Comparison of ENCODE assay signal across 8 cellular contexts in genomic region chr1:179026813-179027664, GRCh38.
A peak's percentile ranks its signal among the peaks of the same experiment; 100 is the strongest.
DNase-seq lines count a peak whose midpoint lies in the region; ATAC-seq and TF ChIP-seq lines count a peak whose summit lies in the region.

No MANE protein-coding gene starts in this region.

- no peaks in the 10 kb centered on the region for H3K9me3 ChIP-seq in HUES48 (ENCODE audit: control insufficient read depth, insufficient read depth, low read length)
- H3K9me3 ChIP-seq in mucosa of stomach (ENCODE audit: control insufficient read depth, low read length), result no peaks in the 10 kb centered on the region

- H3K9ac ChIP-seq in HUES48 (ENCODE audit: low read depth, low read length) (peak overlapping the region; percentile 90; the same call in 1 of the 2 replicates), mucosa of stomach (ENCODE audit: low read length) (peak overlapping the region; percentile 95)

- H3K36me3 ChIP-seq in HUES48 (ENCODE audit: control insufficient read depth, insufficient read depth, low read length) (no peaks in the 10 kb centered on the region), mucosa of stomach (ENCODE audit: control insufficient read depth, insufficient read depth, low read length) (no peaks in the 10 kb centered on the region)

- H3K27me3 ChIP-seq in HUES48 (ENCODE audit: control insufficient read depth, insufficient read depth, low read length), result no peaks in the 10 kb centered on the region
- H3K27me3 ChIP-seq in mucosa of stomach (ENCODE audit: control insufficient read depth, insufficient read depth, low read length), result no peaks in the 10 kb centered on the region

- no peak for ATAC-seq in GM18498 (IDR thresholded peaks at IDR 0.05; ENCODE audit: unreplicated experiment)
- no peak for ATAC-seq in HG03520 (IDR thresholded peaks at IDR 0.05; ENCODE audit: unreplicated experiment)

- no peak for TF ChIP-seq CTCF in AG04449 (IDR thresholded peaks at IDR 0.05; ENCODE audit: insufficient read depth, low read length, missing control alignments)

- H3K4me3 ChIP-seq in AG04449 (ENCODE audit: low read depth, low read length), result peak overlapping the region; percentile 81
- peak overlapping the region; percentile 62 for H3K4me3 ChIP-seq in HUES48 (ENCODE audit: low read depth, low read length)
- H3K4me3 ChIP-seq in mucosa of stomach (ENCODE audit: low read length), result peak overlapping the region; percentile 57

- POLR2A ChIA-PET in AG04449 (lab: Yijun Ruan, JAX), result no interaction called here

- H3K27ac ChIP-seq in HUES48 (ENCODE audit: low read depth, low read length), result peak overlapping the region; percentile 85
- H3K27ac ChIP-seq in caudate nucleus (ENCODE audit: low read depth, low read length), result peak overlapping the region; percentile 72

- H3K4me1 ChIP-seq in HUES48 (ENCODE audit: control insufficient read depth, insufficient read depth, low read length), result peaks cover 29% of the 10 kb centered on the region
- peaks cover 28% of the 10 kb centered on the region for H3K4me1 ChIP-seq in mucosa of stomach (ENCODE audit: control insufficient read depth, insufficient read depth, low read length)

- DNase-seq in AG04449 (ENCODE audit: low read depth, low spot score) (no peak), caudate nucleus (lab: John Stamatoyannopoulos, UW) (no peak), Kasumi-1 (lab: John Stamatoyannopoulos, UW) (no peak), anterior cingulate cortex (lab: John Stamatoyannopoulos, UW) (no peak)

- CTCF ChIA-PET in AG04449 (lab: Yijun Ruan, JAX), result interaction anchor here (1.0 to 4.2 kb wide), 3 partner anchors 9 to 52 kb away, joined by 3 to 16 read pairs (median 3); no protein-coding TSS in a partner anchor
